In the genomic region with DNA sequence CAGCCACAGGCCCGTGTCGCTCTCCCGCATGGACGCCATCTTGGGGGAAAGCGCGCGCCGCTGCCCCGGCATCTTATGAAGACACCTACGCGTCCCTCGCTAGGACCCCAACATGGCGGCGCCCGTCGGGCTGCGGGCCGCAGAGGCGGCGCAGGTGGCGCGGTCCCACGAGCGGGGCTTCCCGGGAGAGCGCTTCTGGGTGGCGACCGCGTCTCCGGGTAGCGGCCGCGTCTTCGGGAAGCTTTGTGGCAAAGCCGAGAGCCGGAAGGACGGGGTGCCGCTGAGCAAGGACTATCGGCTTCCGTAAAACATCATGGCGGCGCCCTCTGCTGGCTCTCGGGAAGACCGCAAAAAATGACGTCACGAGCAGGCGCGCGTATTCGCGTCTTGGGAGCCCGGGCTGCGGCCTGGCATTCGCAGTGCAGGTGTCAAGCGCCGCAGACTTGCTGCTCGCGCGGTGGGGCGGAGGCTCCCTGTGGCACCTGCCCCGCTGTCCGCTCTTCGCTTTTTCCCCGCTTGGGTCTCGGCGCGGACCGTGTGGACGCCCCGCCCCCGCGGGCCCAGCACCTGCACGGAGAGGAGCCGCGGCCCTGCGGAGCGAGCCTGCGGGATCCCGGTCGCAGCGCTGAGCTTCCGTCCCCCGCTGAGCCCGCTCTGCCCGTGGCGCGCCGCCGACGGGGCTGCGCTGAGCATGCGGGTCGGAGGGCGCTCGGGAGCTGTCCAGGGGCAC, we compare ENCODE assay signal across 8 cellular contexts. TPM values are rescaled to one million over a fixed set of nuclear protein-coding genes. Genes with fewer than 3 reads are reported as not detected.
DNase-seq lines count a peak whose midpoint lies in the region; ATAC-seq, FAIRE-seq and TF ChIP-seq lines count a peak whose summit lies in the region.

A gene (minus strand): TSS at position 54 of the 730 bp plus-strand sequence. CDS start 15 bp downstream, at position 39.

- no peaks in the 10 kb centered on the region for H3K36me3 Mint-ChIP-seq in natural killer cell treated with Interleukin-12 subunit alpha and Interleukin-12 subunit beta and Interleukin-15 and Interleukin-18, amount 100 ng/mL, for 72 hours

- TF ChIP-seq POLR2A in H54 (IDR thresholded peaks at IDR 0.05; ENCODE audit: low read depth, low read length), result peak; percentile 71

- POLR2A ChIA-PET in RWPE1 (lab: Yijun Ruan, JAX; ENCODE audit: low non-redundant PET), result no interaction called here

- no peak for TF ChIP-seq CTCF in RWPE1 (conservative IDR thresholded peaks at IDR 0.05; ENCODE audit: low read depth)
- TF ChIP-seq CTCF in fibroblast of pulmonary artery (IDR thresholded peaks at IDR 0.05; ENCODE audit: low read length, missing control alignments), result peak; percentile 43

- H3K27ac Mint-ChIP-seq in natural killer cell treated with Interleukin-12 subunit alpha and Interleukin-12 subunit beta and Interleukin-15 and Interleukin-18, amount 100 ng/mL, for 72 hours, result peak within 1 kb of the TSS; percentile 81 to 91

- H3K4me3 ChIP-seq in fibroblast of pulmonary artery (replicated peaks; ENCODE audit: low read depth, low read length), result peak within 1 kb of the TSS; percentile 96

- H3K9me3 Mint-ChIP-seq in natural killer cell treated with Interleukin-12 subunit alpha and Interleukin-12 subunit beta and Interleukin-15 and Interleukin-18, amount 100 ng/mL, for 72 hours, result no peaks in the 10 kb centered on the region

- peak within 1 kb of the TSS; percentile 91 for H3K4me3 Mint-ChIP-seq in natural killer cell treated with Interleukin-12 subunit alpha and Interleukin-12 subunit beta and Interleukin-15 and Interleukin-18, amount 100 ng/mL, for 72 hours

- DNase-seq in ELR (ENCODE audit: low read depth) (peak; percentile 94), H54 (ENCODE audit: insufficient read length, low spot score) (peak; percentile 77), LoVo (ENCODE audit: low spot score) (peak; percentile 96), RWPE1 (ENCODE audit: low spot score) (peak; percentile 86), fibroblast of pulmonary artery (ENCODE audit: low read depth) (peak; percentile 95)
- peak; percentile 90 for DNase-seq in activated T-helper 9 cell treated with anti-CD3 and anti-CD28 coated beads, Interleukin-2, amount 50 U/mL, for 16 hours (ENCODE audit: low read depth)
- peak; percentile 93 for DNase-seq in natural killer cell treated with Interleukin-12 subunit alpha and Interleukin-12 subunit beta and Interleukin-15 and Interleukin-18, amount 100 ng/mL, for 72 hours (ENCODE audit: low spot score)
- DNase-seq in stimulated activated naive CD4-positive, alpha-beta T cell treated with Interleukin-2 at 50 U/mL for 16 hours (lab: John Stamatoyannopoulos, UW), result peak; percentile 92

- ATAC-seq in natural killer cell treated with Interleukin-12 subunit alpha and Interleukin-12 subunit beta and Interleukin-15 and Interleukin-18, amount 100 ng/mL, for 72 hours, result peak; percentile 91 to 94

- CTCF ChIA-PET in RWPE1 (lab: Yijun Ruan, JAX), result interaction anchor here (1.5 kb wide), 1 partner anchor 12 kb away, joined by 3 read pairs; no protein-coding TSS in a partner anchor

- peaks cover 6 to 8% of the 10 kb centered on the region in 2 donors for H3K27me3 Mint-ChIP-seq in natural killer cell treated with Interleukin-12 subunit alpha and Interleukin-12 subunit beta and Interleukin-15 and Interleukin-18, amount 100 ng/mL, for 72 hours

- H3K4me1 Mint-ChIP-seq in natural killer cell treated with Interleukin-12 subunit alpha and Interleukin-12 subunit beta and Interleukin-15 and Interleukin-18, amount 100 ng/mL, for 72 hours (ENCODE audit: low read depth in 2 of 2), result peaks cover 30 to 33% of the 10 kb centered on the region in 2 donors

- no peak for FAIRE-seq in H54 (lab: Jason Lieb, UNC)

- peak within 1 kb of the TSS; percentile 97 for H3K27ac ChIP-seq in RWPE1

RNA-seq across cellular contexts. Expression of the gene that starts here (rescaled TPM):
- 10 to 100 TPM; 29.6 to 59.3 TPM for total RNA-seq in natural killer cell treated with Interleukin-12 subunit alpha and Interleukin-12 subunit beta and Interleukin-15 and Interleukin-18, amount 100 ng/mL, for 72 hours

Comparison
In these comparisons a context has a peak if more than half of its experiments do, and no peak if none do; other contexts are left out.
1. Peak in every context shown above with its lines: DNase-seq, ATAC-seq, H3K4me3 ChIP-seq and H3K27ac ChIP-seq.